23 cellular contexts compared by ENCODE assay signal in the genomic region with DNA sequence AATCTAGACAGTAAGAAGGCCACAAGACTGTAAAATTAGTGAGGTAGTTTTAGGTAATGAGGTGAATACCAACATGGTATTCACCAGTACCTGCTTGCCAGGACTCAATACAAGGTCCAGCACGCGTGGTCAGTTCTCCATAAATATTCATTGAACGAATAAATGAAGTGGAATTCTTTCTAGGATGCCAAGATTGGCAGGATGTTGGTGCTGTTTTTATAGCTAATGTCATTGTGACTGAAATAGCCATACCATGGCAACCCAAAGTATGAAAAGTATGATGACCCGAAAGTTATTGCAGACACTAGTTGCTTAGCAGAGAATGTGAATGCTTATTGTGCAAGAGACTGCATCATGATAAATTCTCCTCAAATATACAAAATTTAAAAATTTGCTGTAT.
"Had no signal": no experiment of that assay in that cellular context is flagged by ENCODE, and none has a peak within 500 bp of the region (broad histone marks: within the 10 kb centered on the region; RNA-seq: fewer than 3 reads in every experiment).

No MANE protein-coding gene starts in this region.

- DNase-seq: IMR-90, Karpas-422, KG1, MG63, NCI-H1092, NCI-H1105 treated with DMSO at 0.1 percent for 48 hours, NCI-H1417 treated with DMSO at 0.1 percent for 48 hours, NCI-H146, NCI-H187, NCI-H2029, NCI-H2081 treated with DMSO at 0.1 percent for 48 hours, NCI-H2171, NCI-H226, NCI-H446, NCI-H510A, NCI-H524 treated with DMSO at 0.1 percent for 48 hours, NCI-H69, NCI-H774, RPMI8226, SHP77 treated with DMSO at 0.1 percent for 48 hours, SJCRH30 had no signal

- H3K27me3 ChIP-seq: MG63, SJCRH30 had no signal

- H3K4me3 ChIP-seq: MG63, SJCRH30 had no signal

- H3K27ac ChIP-seq: SJCRH30 had no signal

- H3K36me3 ChIP-seq: MG63, SJCRH30 had no signal

- H3K9me3 ChIP-seq: MG63, SJCRH30 had no signal

- H3K4me1 ChIP-seq: SJCRH30 had no signal

- ATAC-seq: HepG2, SK-N-SH treated with all-trans-retinoic acid at 6 μM for 48 hours had no signal
